ENCODE assay signal across 18 cellular contexts in the genomic region with DNA sequence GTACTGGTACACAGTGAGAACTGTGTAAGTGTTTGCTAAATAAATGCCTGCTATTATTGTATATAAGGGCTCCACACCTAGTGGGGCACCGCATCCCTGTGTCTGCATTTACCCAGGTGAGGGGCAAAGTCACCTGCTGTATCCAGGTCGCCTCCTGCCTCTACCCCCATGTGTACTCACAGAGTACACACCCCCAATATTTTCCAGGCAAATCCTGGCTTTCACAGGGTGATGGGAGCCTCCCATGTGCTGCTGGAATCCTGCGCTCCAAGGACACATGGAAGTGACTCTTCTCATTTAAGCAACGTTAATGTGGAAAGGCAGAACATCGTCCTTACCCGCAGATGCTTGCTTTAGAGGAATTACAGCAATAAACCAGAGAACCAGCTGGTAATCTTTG. TPM values are rescaled to one million over a fixed set of nuclear protein-coding genes. Genes with fewer than 3 reads are reported as not detected.
DNase-seq lines count a peak whose midpoint lies in the region; ATAC-seq and TF ChIP-seq lines count a peak whose summit lies in the region.
"Had no signal": no experiment of that assay in that cellular context is flagged by ENCODE, and none has a peak within 500 bp of the region (broad histone marks: within the 10 kb centered on the region; RNA-seq: fewer than 3 reads in every experiment).

No MANE protein-coding gene starts in this region.

- no peaks in the 10 kb centered on the region for H3K9me3 Mint-ChIP-seq in activated CD8-positive, alpha-beta memory T cell treated with anti-CD3 and anti-CD28 coated beads, Interleukin-2, amount 10 ng/mL, durations not matched to agents 7 days and 5 days (ENCODE audit: low read depth)
- H3K9me3 Mint-ChIP-seq: CD4-positive, CD25-positive, alpha-beta regulatory T cell; CD8-positive, alpha-beta memory T cell had no signal

- TF ChIP-seq POLR2A in IMR-90 (IDR thresholded peaks at IDR 0.05; ENCODE audit: low read depth, low read length) (no peak), vagina (IDR thresholded peaks at IDR 0.05) (no peak), esophagus muscularis mucosa (IDR thresholded peaks at IDR 0.05; ENCODE audit: low read depth) (no peak)

- no peak overlapping the region for H4K91ac ChIP-seq in IMR-90 (ENCODE audit: insufficient read depth, low read depth, low read length)

- CTCF ChIA-PET in IMR-90 (lab: Yijun Ruan, JAX) = interaction anchor here (5.8 kb wide), 1 partner anchor 100 kb away, joined by 33 read pairs; no protein-coding TSS in a partner anchor
- CTCF ChIA-PET in activated CD8-positive, alpha-beta memory T cell treated with anti-CD3 and anti-CD28 coated beads, Interleukin-2, amount 10 ng/mL, durations not matched to agents 7 days and 5 days (lab: Charles Lee) = interaction anchor here (1.5 kb wide), 1 partner anchor 99 kb away, joined by 5 read pairs; no protein-coding TSS in a partner anchor

- no peak overlapping the region for H3K4ac ChIP-seq in IMR-90 (ENCODE audit: low read depth, low read length)

- no peak overlapping the region for H3K23ac ChIP-seq in IMR-90 (ENCODE audit: low read depth, low read length)

- no peaks in the 10 kb centered on the region for H3K4me1 Mint-ChIP-seq in activated CD8-positive, alpha-beta memory T cell treated with anti-CD3 and anti-CD28 coated beads, Interleukin-2, amount 10 ng/mL, durations not matched to agents 7 days and 5 days
- H3K4me1 Mint-ChIP-seq: CD4-positive, CD25-positive, alpha-beta regulatory T cell; CD8-positive, alpha-beta memory T cell had no signal

- dilution Hi-C loops in IMR-90 (cut with HindIII; ENCODE audit: low sequenced_read_pairs, unreplicated experiment) = no loop called here

- no peak overlapping the region for H2BK15ac ChIP-seq in IMR-90 (ENCODE audit: low read depth, low read length)

- in situ Hi-C loops in IMR-90 (cut with MboI; ENCODE audit: low sequenced_read_pairs) = loop anchor here (25.0 kb wide), 1 partner anchor 956 kb away; no protein-coding TSS in a partner anchor

- peaks cover 10 to 47% of the 10 kb centered on the region in 2 experiments for H3K79me1 ChIP-seq in IMR-90 (ENCODE audit: low read depth in 1 of 2, low read length in 2 of 2)

- 93% methylated on average over 2 of the region's 6 CpGs; no CpG with 5 or more reads in 1 of the 2 experiments for WGBS in IMR-90 (ENCODE audit: extremely low coverage in 2 of 2, insufficient read length in 1 of 2), 2 experiments
- 92% methylated on average over 6 of the region's 6 CpGs for WGBS in esophagus muscularis mucosa

- H3K27ac Mint-ChIP-seq in activated CD8-positive, alpha-beta memory T cell treated with anti-CD3 and anti-CD28 coated beads, Interleukin-2, amount 10 ng/mL, durations not matched to agents 7 days and 5 days = no peak overlapping the region
- H3K27ac Mint-ChIP-seq: CD4-positive, CD25-positive, alpha-beta regulatory T cell; CD8-positive, alpha-beta memory T cell had no signal

- POLR2A ChIA-PET in IMR-90 (lab: Charles Lee; ENCODE audit: unreplicated experiment) = interaction anchor here (0.6 kb wide), 1 partner anchor 811 kb away, joined by 3 read pairs; no protein-coding TSS in a partner anchor

- TF ChIP-seq CTCF in IMR-90 (conservative IDR thresholded peaks at IDR 0.05; ENCODE audit: low read depth, low read length) (no peak), vagina (IDR thresholded peaks at IDR 0.05) (no peak), esophagus muscularis mucosa (IDR thresholded peaks at IDR 0.05) (no peak)

- no peak overlapping the region for H4K5ac ChIP-seq in IMR-90 (ENCODE audit: low read depth, low read length)

- no peak overlapping the region for H2BK20ac ChIP-seq in IMR-90 (ENCODE audit: low read depth, low read length)

- H3K4me3 ChIP-seq in IMR-90 (ENCODE audit: insufficient read depth, low read depth, low read length) (no peak overlapping the region), vagina (no peak overlapping the region), esophagus muscularis mucosa (no peak overlapping the region)
- H3K4me3 ChIP-seq: GM12878, HAP-1 had no signal

- H3K9me1 ChIP-seq in IMR-90 (ENCODE audit: insufficient read depth, low read length) = peaks cover 8% of the 10 kb centered on the region; the same call in 1 of the 2 replicates

- no peak overlapping the region for H3K4me3 Mint-ChIP-seq in activated CD8-positive, alpha-beta memory T cell treated with anti-CD3 and anti-CD28 coated beads, Interleukin-2, amount 10 ng/mL, durations not matched to agents 7 days and 5 days
- H3K4me3 Mint-ChIP-seq: CD4-positive, CD25-positive, alpha-beta regulatory T cell; CD8-positive, alpha-beta memory T cell had no signal

- no peaks in the 10 kb centered on the region for H3K27me3 ChIP-seq in IMR-90 (ENCODE audit: control insufficient read depth, insufficient read depth, low read length)
- H3K27me3 ChIP-seq in vagina = no peaks in the 10 kb centered on the region
- H3K27me3 ChIP-seq in esophagus muscularis mucosa = no peaks in the 10 kb centered on the region
- H3K27me3 ChIP-seq: BE2C had no signal

- H2BK120ac ChIP-seq in IMR-90 (ENCODE audit: low read depth, low read length) = no peak overlapping the region

- no peak for TF ChIP-seq EP300 in esophagus muscularis mucosa (IDR thresholded peaks at IDR 0.05)

- no peak overlapping the region for H3K18ac ChIP-seq in IMR-90 (ENCODE audit: low read depth, low read length)

- H4K20me1 ChIP-seq in IMR-90 (ENCODE audit: insufficient read depth, low read length) = no peaks in the 10 kb centered on the region; the same call in 1 of the 2 replicates

- no peaks in the 10 kb centered on the region for H3K36me3 Mint-ChIP-seq in activated CD8-positive, alpha-beta memory T cell treated with anti-CD3 and anti-CD28 coated beads, Interleukin-2, amount 10 ng/mL, durations not matched to agents 7 days and 5 days
- H3K36me3 Mint-ChIP-seq: CD4-positive, CD25-positive, alpha-beta regulatory T cell; CD8-positive, alpha-beta memory T cell had no signal

- H3K4me2 ChIP-seq in IMR-90 (ENCODE audit: low read depth, low read length) = no peak overlapping the region

- H3K27ac ChIP-seq in IMR-90 (ENCODE audit: insufficient read depth, low read length) (no peak overlapping the region), vagina (no peak overlapping the region), esophagus muscularis mucosa (replicated peaks in 1 of 4) (no peak overlapping the region)

- peaks cover 2% of the 10 kb centered on the region; the same call in 1 of the 2 replicates for H3K36me3 ChIP-seq in IMR-90 (ENCODE audit: control insufficient read depth, insufficient read depth, low read length)
- no peaks in the 10 kb centered on the region for H3K36me3 ChIP-seq in vagina
- no peaks in the 10 kb centered on the region for H3K36me3 ChIP-seq in esophagus muscularis mucosa
- H3K36me3 ChIP-seq: BE2C, HAP-1 had no signal

- H3K4me1 ChIP-seq in IMR-90 (ENCODE audit: control insufficient read depth, insufficient read depth, low read length) (peaks cover 6% of the 10 kb centered on the region), vagina (no peaks in the 10 kb centered on the region), esophagus muscularis mucosa (peaks cover 6 to 27% (median 20%) of the 10 kb centered on the region in 4 donors)
- H3K4me1 ChIP-seq: BE2C, HAP-1 had no signal

- DNase-seq in IMR-90 (no peak), ecto neural progenitor cell (ENCODE audit: low spot score) (peak; percentile 13), vagina (ENCODE audit: extremely low spot score in 2 of 2) (peak; percentile 34 to 91), esophagus muscularis mucosa (ENCODE audit: extremely low spot score) (no peak)
- DNase-seq in activated CD8-positive, alpha-beta memory T cell treated with anti-CD3 and anti-CD28 coated beads, Interleukin-2, amount 10 ng/mL, durations not matched to agents 7 days and 5 days = peak; percentile 18
- DNase-seq: ACHN; BE2C; C1 segment of cervical spinal cord; CD4-positive, CD25-positive, alpha-beta regulatory T cell; CD8-positive, alpha-beta memory T cell; COR-L47; DMS 273 treated with DMSO at 0.1 percent for 48 hours; DMS53; DND-41; EL had no signal

- peak overlapping the region; percentile 32 for H2AK9ac ChIP-seq in IMR-90 (replicated peaks; ENCODE audit: low read depth, low read length, poor library complexity)

- intact Hi-C loops in IMR-90 (cut with micrococcal nuclease) = loop anchor here (10.0 kb wide), 2 partner anchors 48 to 958 kb away; a partner anchor contains a TSS
- intact Hi-C loops in vagina (cut with DNase I) = no loop called here
- intact Hi-C loops in esophagus muscularis mucosa (cut with DNase I) = no loop called here

- no peak overlapping the region for H2BK5ac ChIP-seq in IMR-90 (ENCODE audit: low read depth, low read length, poor library complexity, severe bottlenecking)

- BruUV-seq in IMR-90 (replicated peaks; lab: Mats Ljungman, UMichigan) = no TSS peak

- no peak overlapping the region for H3K14ac ChIP-seq in IMR-90 (replicated peaks; ENCODE audit: low read depth, low read length)

- no peaks in the 10 kb centered on the region for H3K9me3 ChIP-seq in IMR-90 (ENCODE audit: control insufficient read depth, insufficient read depth, low read length)
- H3K9me3 ChIP-seq in vagina = no peaks in the 10 kb centered on the region
- no peaks in the 10 kb centered on the region for H3K9me3 ChIP-seq in esophagus muscularis mucosa
- H3K9me3 ChIP-seq: BE2C, HAP-1 had no signal

- H4K8ac ChIP-seq in IMR-90 (ENCODE audit: low read depth in 2 of 2, low read length in 2 of 2) = no peak overlapping the region

- TF ChIP-seq RAD21 in IMR-90 (IDR thresholded peaks at IDR 0.05; ENCODE audit: low read length) = no peak

- ATAC-seq in IMR-90 (ENCODE audit: low read depth) (no peak), GM21390 (IDR thresholded peaks at IDR 0.05; ENCODE audit: unreplicated experiment) (no peak)
- ATAC-seq in activated CD8-positive, alpha-beta memory T cell treated with anti-CD3 and anti-CD28 coated beads, Interleukin-2, amount 10 ng/mL, durations not matched to agents 7 days and 5 days = no peak
- ATAC-seq: GM12878 had no signal

- no peak overlapping the region for H2AFZ ChIP-seq in IMR-90 (replicated peaks; ENCODE audit: low read length, poor library complexity)

- H3K27me3 Mint-ChIP-seq in activated CD8-positive, alpha-beta memory T cell treated with anti-CD3 and anti-CD28 coated beads, Interleukin-2, amount 10 ng/mL, durations not matched to agents 7 days and 5 days = peaks cover 4% of the 10 kb centered on the region
- H3K27me3 Mint-ChIP-seq: CD4-positive, CD25-positive, alpha-beta regulatory T cell had no signal

- no peak overlapping the region for H3K56ac ChIP-seq in IMR-90 (ENCODE audit: extremely low read depth, insufficient read depth, low read length)

- no peak overlapping the region for H3K9ac ChIP-seq in IMR-90 (ENCODE audit: low read depth, low read length)

- no peak overlapping the region for H2AK5ac ChIP-seq in IMR-90 (ENCODE audit: low read depth, low read length)

TF ChIP-seq in IMR-90, 13 proteins besides CTCF, POLR2A, EP300 and RAD21 (continues in another document):
- TF ChIP-seq MAFK (IDR thresholded peaks at IDR 0.05; ENCODE audit: low read depth, low read length) = no peak

RNA-seq across cellular contexts. Expression of a gene that starts 48.2 kb away (rescaled TPM):
- total RNA-seq in IMR-90 (2012; rRNA removed) = 28.3 and 35.3 TPM in 2 replicates
- polyA plus RNA-seq in IMR-90 (2012; rRNA removed) = 30.2 and 34.0 TPM in 2 replicates
- 18.9 and 22.2 TPM in 2 replicates for polyA plus RNA-seq in IMR-90 (2012; cell fraction: cytosol; rRNA removed)
- polyA plus RNA-seq in IMR-90 (2012; cell fraction: nucleus; rRNA removed; ENCODE audit: low replicate concordance) = 58.0 and 67.0 TPM in 2 replicates
- total RNA-seq in activated CD8-positive, alpha-beta memory T cell treated with anti-CD3 and anti-CD28 coated beads, Interleukin-2, amount 10 ng/mL, durations not matched to agents 7 days and 5 days = not detected
- total RNA-seq in vagina = 3.2 TPM
- total RNA-seq in esophagus muscularis mucosa = 1 to 10 TPM; 2.2 to 9.1 (median 4.8) TPM
- total RNA-seq: CD8-positive, alpha-beta memory T cell had no signal
- polyA plus RNA-seq: CD4-positive, CD25-positive, alpha-beta regulatory T cell; CD8-positive, alpha-beta memory T cell had no signal

Comparison
In these comparisons a context has a peak if more than half of its experiments do, and no peak if none do; other contexts are left out.
1. DNase-seq: peak in activated CD8-positive, alpha-beta memory T cell treated with anti-CD3 and anti-CD28 coated beads, Interleukin-2, amount 10 ng/mL, durations not matched to agents 7 days and 5 days (single experiment), ecto neural progenitor cell (single experiment) and vagina (2 of 2); none in IMR-90 (single experiment) and esophagus muscularis mucosa (single experiment).